9 cellular contexts compared by ENCODE assay signal in the genomic region with DNA sequence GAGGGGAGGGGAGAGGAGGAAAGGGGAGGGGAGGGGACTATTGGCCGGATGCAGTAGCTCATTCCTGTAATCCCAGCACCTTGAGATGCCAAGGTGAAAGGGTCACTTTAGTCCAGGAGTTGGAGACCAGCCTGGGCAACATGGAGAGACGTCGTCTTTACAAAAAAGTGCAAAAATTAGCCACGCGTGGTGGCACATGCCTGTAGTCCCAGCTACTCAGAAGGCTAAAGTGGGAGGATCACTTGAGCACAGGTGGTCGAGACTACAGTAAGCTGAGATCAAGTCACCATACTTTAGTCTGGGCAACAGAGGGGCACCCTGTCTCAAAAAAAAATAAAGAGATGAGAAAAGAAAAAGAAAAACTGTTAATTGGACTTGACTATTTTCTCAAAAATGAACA. TPM values are rescaled to one million over a fixed set of nuclear protein-coding genes. Genes with fewer than 3 reads are reported as not detected.
"Had no signal": no experiment of that assay in that cellular context is flagged by ENCODE, and none has a peak within 500 bp of the region (broad histone marks: within the 10 kb centered on the region; RNA-seq: fewer than 3 reads in every experiment).

No MANE protein-coding gene starts in this region.

- H3K27ac ChIP-seq: HL-60 had no signal

- FAIRE-seq: HepG2, HTR-8/SVneo, K562 had no signal

- DNase-seq: IMR-90, KBM-7 had no signal

- H3K4me3 ChIP-seq: K562 had no signal

RNA-seq across cellular contexts. Expression of a gene that starts 11.3 kb away (rescaled TPM):
- total RNA-seq: HepG2, HT-29, HT1080, IMR-90, K562 had no signal
- polyA plus RNA-seq: HepG2, IgD-negative memory B cell, IMR-90, K562 had no signal

RNA-seq across cellular contexts. Expression of a gene that starts 33.7 kb away (rescaled TPM):
- total RNA-seq: HT1080 had no signal
- polyA plus RNA-seq: IgD-negative memory B cell, K562 had no signal

RNA-seq across cellular contexts. Expression of a gene that starts 36.2 kb away (rescaled TPM):
- polyA plus RNA-seq: K562 had no signal

RNA-seq across cellular contexts. Expression of a gene that starts 55.3 kb away (rescaled TPM):
- total RNA-seq: HT1080, K562 had no signal
- polyA plus RNA-seq: IgD-negative memory B cell, K562 had no signal
